Comparison of ENCODE assay signal across 16 cellular contexts in genomic region chr3:177722386-177722785, GRCh38.
DNase-seq lines count a peak whose midpoint lies in the region; TF ChIP-seq lines count a peak whose summit lies in the region.
"Had no signal": no experiment of that assay in that cellular context is flagged by ENCODE, and none has a peak within 500 bp of the region (broad histone marks: within the 10 kb centered on the region; RNA-seq: fewer than 3 reads in every experiment).

No MANE protein-coding gene starts in this region.

- H2AFZ ChIP-seq in osteoblast (ENCODE audit: low read length), result peak overlapping the region; percentile 42
- H2AFZ ChIP-seq: GM23248 had no signal

- H4K20me1 ChIP-seq in osteoblast (ENCODE audit: insufficient read depth, low read length), result no peaks in the 10 kb centered on the region

- TF ChIP-seq POLR2A in esophagus muscularis mucosa (IDR thresholded peaks at IDR 0.05; ENCODE audit: low read depth), result no peak
- no peak for TF ChIP-seq POLR2A in transverse colon (IDR thresholded peaks at IDR 0.05)
- no peak for TF ChIP-seq POLR2A in erythroblast (IDR thresholded peaks at IDR 0.05; ENCODE audit: low read length)

- H3K4me2 ChIP-seq in osteoblast (ENCODE audit: insufficient read depth, low read length), result no peak overlapping the region

- intact Hi-C loops in left ventricle myocardium inferior (cut with micrococcal nuclease) (no loop called here), cardiac septum (cut with DNase I) (loop anchor here (10.0 kb wide), 1 partner anchor 668 kb away; no protein-coding TSS in a partner anchor), esophagus muscularis mucosa (cut with DNase I) (no loop called here), transverse colon (cut with DNase I; ENCODE audit: low total_unique reads) (no loop called here)

- H3K27ac ChIP-seq in left ventricle myocardium inferior (replicated peaks) (peak overlapping the region; percentile 77), esophagus muscularis mucosa (replicated peaks in 1 of 4) (peak overlapping the region; percentile 47 to 72 (median 60)), osteoblast (ENCODE audit: low read depth, low read length) (no peak overlapping the region), transverse colon (peak overlapping the region; percentile 18 to 32 (median 28))
- H3K27ac ChIP-seq: GM23248 had no signal

- TF ChIP-seq CTCF in left ventricle myocardium inferior (IDR thresholded peaks at IDR 0.05; ENCODE audit: borderline replicate concordance), result no peak
- no peak for TF ChIP-seq CTCF in esophagus muscularis mucosa (IDR thresholded peaks at IDR 0.05)
- no peak for TF ChIP-seq CTCF in osteoblast (IDR thresholded peaks at IDR 0.05; ENCODE audit: extremely low read depth, low read depth, low read length)
- TF ChIP-seq CTCF in transverse colon (IDR thresholded peaks at IDR 0.05), result no peak

- 71% methylated on average over 2 of the region's 2 CpGs for WGBS in esophagus muscularis mucosa
- WGBS in transverse colon (ENCODE audit: low coverage in 1 of 2), 2 donors, result 64 to 77% methylated on average over 2 of the region's 2 CpGs

- no peaks in the 10 kb centered on the region for H3K79me2 ChIP-seq in osteoblast (ENCODE audit: insufficient read depth, low read length)

- H3K36me3 ChIP-seq in left ventricle myocardium inferior (no peaks in the 10 kb centered on the region), esophagus muscularis mucosa (no peaks in the 10 kb centered on the region), osteoblast (ENCODE audit: insufficient read depth, low read length) (no peaks in the 10 kb centered on the region), transverse colon (no peaks in the 10 kb centered on the region)

- no peak for TF ChIP-seq EP300 in esophagus muscularis mucosa (IDR thresholded peaks at IDR 0.05)
- no peak for TF ChIP-seq EP300 in transverse colon (IDR thresholded peaks at IDR 0.05; ENCODE audit: low read depth)

- peaks cover 42% of the 10 kb centered on the region for H3K4me1 ChIP-seq in left ventricle myocardium inferior
- H3K4me1 ChIP-seq in esophagus muscularis mucosa, result peaks cover 32 to 46% (median 44%) of the 10 kb centered on the region in 4 donors
- peaks cover 8% of the 10 kb centered on the region for H3K4me1 ChIP-seq in osteoblast (ENCODE audit: insufficient read depth, low read length)
- peaks cover 5 to 36% (median 17%) of the 10 kb centered on the region in 4 donors for H3K4me1 ChIP-seq in transverse colon

- H3K27me3 ChIP-seq in left ventricle myocardium inferior (ENCODE audit: low read depth), result no peaks in the 10 kb centered on the region
- H3K27me3 ChIP-seq in esophagus muscularis mucosa, result no peaks in the 10 kb centered on the region
- H3K27me3 ChIP-seq in osteoblast (ENCODE audit: insufficient read depth, low read length), result no peaks in the 10 kb centered on the region
- H3K27me3 ChIP-seq in transverse colon, result no peaks in the 10 kb centered on the region

- in situ Hi-C loops in transverse colon (cut with MboI; ENCODE audit: low pct_ligation_motif_present in 1 of 4, low pct_unique_long_range_greater_than_20kb in 1 of 4, low sequenced_read_pairs in 3 of 4), result no loop called here
- in situ Hi-C loops in ACHN (cut with HindIII; ENCODE audit: low pct_ligation_motif_present, low pct_unique_long_range_greater_than_20kb, low sequenced_read_pairs), result no loop called here

- H3K9me3 ChIP-seq in left ventricle myocardium inferior (replicated peaks) (no peaks in the 10 kb centered on the region), esophagus muscularis mucosa (no peaks in the 10 kb centered on the region), osteoblast (ENCODE audit: low read depth, low read length) (no peaks in the 10 kb centered on the region), transverse colon (no peaks in the 10 kb centered on the region)

- DNase-seq in left ventricle myocardium inferior, result no peak
- DNase-seq in cardiac septum (ENCODE audit: low spot score), result no peak
- DNase-seq in esophagus muscularis mucosa (ENCODE audit: extremely low spot score), result no peak
- no peak for DNase-seq in osteoblast (ENCODE audit: insufficient read length, low spot score, missing footprints)
- no peak for DNase-seq in transverse colon
- DNase-seq in erythroblast (lab: John Stamatoyannopoulos, UW), result no peak
- DNase-seq in ACHN, result no peak
- no peak for DNase-seq in T1000 (lab: John Stamatoyannopoulos, UW)
- DNase-seq: AML-193; Calu3; CD4-positive, alpha-beta T cell; GM23248; NCI-H146; NCI-H2081 treated with DMSO at 0.1 percent for 48 hours; NCI-H345; NCI-H526 treated with DMSO at 0.1 percent for 48 hours had no signal

- no peak overlapping the region for H3K4me3 ChIP-seq in left ventricle myocardium inferior
- no peak overlapping the region for H3K4me3 ChIP-seq in esophagus muscularis mucosa
- no peak overlapping the region for H3K4me3 ChIP-seq in osteoblast (ENCODE audit: insufficient read depth, low read length)
- no peak overlapping the region for H3K4me3 ChIP-seq in transverse colon
- H3K4me3 ChIP-seq: GM23248 had no signal
